ENCODE assay signal across 8 cellular contexts in the genomic region with DNA sequence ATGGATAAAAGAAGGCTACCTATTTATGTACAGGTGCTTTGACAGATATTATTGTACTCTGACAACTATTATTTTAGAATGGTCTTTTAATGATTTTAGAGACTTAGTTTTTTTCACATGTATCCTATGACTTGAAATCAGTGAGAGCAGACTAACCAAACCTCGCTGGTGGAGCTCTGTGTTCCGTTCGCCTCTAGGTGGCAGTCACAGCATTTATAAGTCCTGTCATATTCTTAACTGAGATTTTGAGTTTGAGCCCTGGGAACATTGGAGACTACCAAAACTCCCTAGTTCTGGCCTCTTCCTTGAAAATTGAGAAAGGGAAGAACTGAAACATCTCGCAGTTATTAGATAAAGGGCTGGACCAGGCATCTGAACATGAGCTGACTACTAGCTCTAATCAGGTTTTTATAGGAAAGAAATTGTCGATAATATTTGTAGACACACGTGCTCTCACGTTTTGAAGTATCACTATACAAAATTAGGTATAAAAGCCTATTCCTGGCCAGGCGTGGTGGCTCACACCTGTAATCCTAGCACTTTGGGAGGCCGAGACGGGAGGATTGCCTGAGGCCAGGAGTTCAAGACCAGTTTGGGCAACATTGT. TPM values are rescaled to one million over a fixed set of nuclear protein-coding genes. Genes with fewer than 3 reads are reported as not detected.
A peak's percentile ranks its signal among the peaks of the same experiment; 100 is the strongest.
DNase-seq lines count a peak whose midpoint lies in the region; ATAC-seq and TF ChIP-seq lines count a peak whose summit lies in the region.

No MANE protein-coding gene starts in this region.

- no peaks in the 10 kb centered on the region for H3K9me3 Mint-ChIP-seq in activated T-cell treated with anti-CD3 and anti-CD28 coated beads, Interleukin-2, amount 50 U/mL, for 72 hours
- H3K9me3 Mint-ChIP-seq in neural crest cell: no peaks in the 10 kb centered on the region

- H3K27me3 Mint-ChIP-seq in activated T-cell treated with anti-CD3 and anti-CD28 coated beads, Interleukin-2, amount 50 U/mL, for 72 hours (ENCODE audit: low read depth): no peaks in the 10 kb centered on the region
- H3K27me3 Mint-ChIP-seq in neural crest cell (ENCODE audit: low read depth): no peaks in the 10 kb centered on the region

- BruUV-seq in Panc1 (replicated peaks; lab: Mats Ljungman, UMichigan): no TSS peak

- in situ Hi-C loops in Panc1 (cut with HindIII; ENCODE audit: low pct_unique_long_range_greater_than_20kb, low sequenced_read_pairs): no loop called here

- H3K4me1 ChIP-seq in Panc1 (ENCODE audit: control insufficient read depth, insufficient read depth, low read length): peaks cover 19% of the 10 kb centered on the region

- DNase-seq in DMS79 (lab: John Stamatoyannopoulos, UW): peak; percentile 63
- peak; percentile 30 for DNase-seq in KG1 (lab: John Stamatoyannopoulos, UW)
- DNase-seq in Panc1 (ENCODE audit: low read depth, low spot score): peak; percentile 45
- peak; percentile 63 to 66 for DNase-seq in activated T-cell treated with anti-CD3 and anti-CD28 coated beads, Interleukin-2, amount 50 U/mL, for 72 hours
- peak; percentile 85 for DNase-seq in fibroblast of mammary gland (ENCODE audit: low read depth)
- peak; percentile 63 for DNase-seq in neural crest cell (ENCODE audit: low read depth, low spot score)
- peak; percentile 95 for DNase-seq in superior temporal gyrus (ENCODE audit: extremely low spot score)

- no peaks in the 10 kb centered on the region for H3K36me3 Mint-ChIP-seq in activated T-cell treated with anti-CD3 and anti-CD28 coated beads, Interleukin-2, amount 50 U/mL, for 72 hours (ENCODE audit: insufficient read depth in 2 of 2)
- no peaks in the 10 kb centered on the region for H3K36me3 Mint-ChIP-seq in neural crest cell (ENCODE audit: low read depth)

- no peak overlapping the region for H3K27ac Mint-ChIP-seq in activated T-cell treated with anti-CD3 and anti-CD28 coated beads, Interleukin-2, amount 50 U/mL, for 72 hours
- H3K27ac Mint-ChIP-seq in neural crest cell (ENCODE audit: unreplicated experiment): no peak overlapping the region

- peak; percentile 80 for ATAC-seq in Panc1
- ATAC-seq in activated T-cell treated with anti-CD3 and anti-CD28 coated beads, Interleukin-2, amount 50 U/mL, for 72 hours (replicated peaks in 1 of 2): peak; percentile 52 to 64
- no peak for ATAC-seq in GM21528 (IDR thresholded peaks at IDR 0.05; ENCODE audit: low FRiP score, unreplicated experiment)

- H3K4me3 ChIP-seq in Panc1 (ENCODE audit: low read depth in 2 of 2, low read length in 2 of 2) (no peak overlapping the region), fibroblast of mammary gland (ENCODE audit: control insufficient read depth, low read depth, low read length) (no peak overlapping the region)

- peaks cover 5% of the 10 kb centered on the region for H3K4me1 Mint-ChIP-seq in activated T-cell treated with anti-CD3 and anti-CD28 coated beads, Interleukin-2, amount 50 U/mL, for 72 hours (ENCODE audit: low read depth)
- H3K4me1 Mint-ChIP-seq in neural crest cell: no peaks in the 10 kb centered on the region

- no peak overlapping the region for H3K27ac ChIP-seq in Panc1 (ENCODE audit: low read length)

- H3K4me3 Mint-ChIP-seq in activated T-cell treated with anti-CD3 and anti-CD28 coated beads, Interleukin-2, amount 50 U/mL, for 72 hours: no peak overlapping the region
- H3K4me3 Mint-ChIP-seq in neural crest cell: no peak overlapping the region

- H3K9me3 ChIP-seq in Panc1 (ENCODE audit: control insufficient read depth, insufficient read depth, low read depth, low read length): no peaks in the 10 kb centered on the region

- CTCF ChIA-PET in Panc1 (lab: Charles Lee): interaction anchor here (0.5 to 3.5 kb wide), 7 partner anchors 85 to 304 kb away, joined by 3 to 54 read pairs (median 4); partner anchors contain the start of gene TGFB3

- TF ChIP-seq CTCF in Panc1 (IDR thresholded peaks at IDR 0.05): peak; percentile 78
- peak; percentile 78 for TF ChIP-seq CTCF in fibroblast of mammary gland (conservative IDR thresholded peaks at IDR 0.05; ENCODE audit: control insufficient read depth, insufficient read depth, low read depth, low read length)
- peak; percentile 90 for TF ChIP-seq CTCF in neural crest cell (conservative IDR thresholded peaks at IDR 0.05)

- H3K36me3 ChIP-seq in Panc1 (ENCODE audit: control insufficient read depth, insufficient read depth, low read length): no peaks in the 10 kb centered on the region; the same call in 1 of the 2 replicates

- intact Hi-C loops in Panc1 (cut with micrococcal nuclease; ENCODE audit: unreplicated experiment): no loop called here

- POLR2A ChIA-PET in Panc1 (lab: Charles Lee): interaction anchor here (0.7 kb wide), 1 partner anchor 444 kb away, joined by 13 read pairs; no protein-coding TSS in a partner anchor

- no peaks in the 10 kb centered on the region for H3K27me3 ChIP-seq in Panc1 (ENCODE audit: control insufficient read depth, insufficient read depth, low read length)

RNA-seq across cellular contexts. Expression of gene TTLL5, which starts 48.3 kb away (rescaled TPM):
- total RNA-seq in Panc1 (2021; ENCODE audit: unreplicated experiment) (23.5 TPM), neural crest cell (55.7 and 61.7 TPM in 2 replicates)
- 11.8 TPM for polyA plus RNA-seq in Panc1 (2012; ENCODE audit: insufficient read length)
- total RNA-seq in activated T-cell treated with anti-CD3 and anti-CD28 coated beads, Interleukin-2, amount 50 U/mL, for 72 hours: 10 to 100 TPM; 14.6 to 15.3 TPM

RNA-seq across cellular contexts. Expression of gene ERG28, which starts 48.6 kb away (rescaled TPM):
- total RNA-seq in Panc1 (2021; ENCODE audit: unreplicated experiment) (23.1 TPM), neural crest cell (38.8 and 38.9 TPM in 2 replicates)
- 19.3 TPM for polyA plus RNA-seq in Panc1 (2012; ENCODE audit: insufficient read length)
- 10 to 100 TPM; 14.5 to 15.5 TPM for total RNA-seq in activated T-cell treated with anti-CD3 and anti-CD28 coated beads, Interleukin-2, amount 50 U/mL, for 72 hours

Comparison
In these comparisons a context has a peak if more than half of its experiments do, and no peak if none do; other contexts are left out.
1. DNase-seq: peak in every context shown above with its lines; median percentile 95 in superior temporal gyrus; 85 in fibroblast of mammary gland; 64 in activated T-cell treated with anti-CD3 and anti-CD28 coated beads, Interleukin-2, amount 50 U/mL, for 72 hours; 63 in DMS79; 63 in neural crest cell; 45 in Panc1; 30 in KG1.